25 cellular contexts compared by ENCODE assay signal in genomic region chr1:36950588-36950987, GRCh38.
"Had no signal": no experiment of that assay in that cellular context is flagged by ENCODE, and none has a peak within 500 bp of the region (broad histone marks: within the 10 kb centered on the region; RNA-seq: fewer than 3 reads in every experiment).

No MANE protein-coding gene starts in this region.

- DNase-seq: activated CD4-positive, alpha-beta T cell treated with anti-CD3 and anti-CD28 coated beads for 36 hours; activated CD4-positive, CD25-positive, alpha-beta regulatory T cell; activated naive CD4-positive, alpha-beta T cell; activated T-cell treated with anti-CD3 and anti-CD28 coated beads for 4 hours; activated T-cell treated with anti-CD3 and anti-CD28 coated beads, Interleukin-2, amount 50 U/mL, for 72 hours; effector CD8-positive, alpha-beta T cell; esophagus squamous epithelium; islet precursor cell; left ventricle myocardium inferior; ovary; stimulated activated CD4-positive, alpha-beta T cell treated with anti-CD3 and anti-CD28 coated beads, Interleukin-12 subunit alpha, Interleukin-12 subunit beta, amount 100 ng/mL, for 4 hours; stimulated activated CD4-positive, alpha-beta T cell treated with anti-CD3 and anti-CD28 coated beads, Interleukin-4, amount 100 ng/mL, for 24 hours; stimulated activated naive CD8-positive, alpha-beta T cell treated with anti-CD3 and anti-CD28 coated beads, Interleukin-15, amount 100 ng/mL, for 72 hours; upper lobe of left lung had no signal

- H3K9me3 Mint-ChIP-seq: activated naive CD4-positive, alpha-beta T cell treated with anti-CD3 and anti-CD28 coated beads, Interleukin-2, amount 50 U/mL, for 72 hours; activated T-cell treated with anti-CD3 and anti-CD28 coated beads, Interleukin-2, amount 50 U/mL, for 72 hours; nephron; stimulated activated effector memory CD8-positive, alpha-beta T cell treated with anti-CD3 and anti-CD28 coated beads, Interleukin-12 subunit alpha, Interleukin-12 subunit beta, amount 100 ng/mL, for 72 hours; stimulated activated naive CD8-positive, alpha-beta T cell treated with anti-CD3 and anti-CD28 coated beads, Interleukin-15, amount 100 ng/mL, for 72 hours had no signal

- H3K27me3 ChIP-seq: ovary, upper lobe of left lung, vagina had no signal

- H3K4me1 Mint-ChIP-seq: activated CD4-positive, alpha-beta T cell treated with anti-CD3 and anti-CD28 coated beads for 36 hours; nephron; stimulated activated effector memory CD8-positive, alpha-beta T cell treated with anti-CD3 and anti-CD28 coated beads, Interleukin-12 subunit alpha, Interleukin-12 subunit beta, amount 100 ng/mL, for 72 hours; stimulated activated naive CD8-positive, alpha-beta T cell treated with anti-CD3 and anti-CD28 coated beads, Interleukin-15, amount 100 ng/mL, for 72 hours had no signal

- H3K36me3 ChIP-seq: esophagus squamous epithelium, left ventricle myocardium inferior, ovary, upper lobe of left lung, vagina had no signal

- H3K4me3 ChIP-seq: esophagus squamous epithelium, left ventricle myocardium inferior, lung, ovary, skin epidermis, upper lobe of left lung, vagina had no signal

- H3K4me3 Mint-ChIP-seq: activated CD4-positive, alpha-beta T cell treated with anti-CD3 and anti-CD28 coated beads for 36 hours; activated T-cell treated with anti-CD3 and anti-CD28 coated beads, Interleukin-2, amount 50 U/mL, for 72 hours; nephron; stimulated activated effector memory CD8-positive, alpha-beta T cell treated with anti-CD3 and anti-CD28 coated beads, Interleukin-12 subunit alpha, Interleukin-12 subunit beta, amount 100 ng/mL, for 72 hours; stimulated activated naive CD8-positive, alpha-beta T cell treated with anti-CD3 and anti-CD28 coated beads, Interleukin-15, amount 100 ng/mL, for 72 hours had no signal

- H3K9me3 ChIP-seq: esophagus squamous epithelium, left ventricle myocardium inferior, ovary, upper lobe of left lung, vagina had no signal

- H3K36me3 Mint-ChIP-seq: activated naive CD4-positive, alpha-beta T cell treated with anti-CD3 and anti-CD28 coated beads, Interleukin-2, amount 50 U/mL, for 72 hours; stimulated activated effector memory CD8-positive, alpha-beta T cell treated with anti-CD3 and anti-CD28 coated beads, Interleukin-12 subunit alpha, Interleukin-12 subunit beta, amount 100 ng/mL, for 72 hours had no signal

- H3K4me1 ChIP-seq: esophagus squamous epithelium, left ventricle myocardium inferior, upper lobe of left lung, vagina had no signal

- H3K27ac Mint-ChIP-seq: activated CD4-positive, alpha-beta T cell treated with anti-CD3 and anti-CD28 coated beads for 36 hours; activated T-cell treated with anti-CD3 and anti-CD28 coated beads, Interleukin-2, amount 50 U/mL, for 72 hours; nephron; progenitor cell of endocrine pancreas; stimulated activated effector memory CD8-positive, alpha-beta T cell treated with anti-CD3 and anti-CD28 coated beads, Interleukin-12 subunit alpha, Interleukin-12 subunit beta, amount 100 ng/mL, for 72 hours; stimulated activated naive CD8-positive, alpha-beta T cell treated with anti-CD3 and anti-CD28 coated beads, Interleukin-15, amount 100 ng/mL, for 72 hours had no signal

- H3K27ac ChIP-seq: epithelial cell of prostate, esophagus squamous epithelium, left ventricle myocardium inferior, ovary, skin epidermis, upper lobe of left lung, vagina had no signal

- FAIRE-seq: colon, endometrium, frontal cortex had no signal
